Comparison of ENCODE assay signal across 8 cellular contexts in genomic region chr14:67694791-67695393, GRCh38. TPM values are rescaled to one million over a fixed set of nuclear protein-coding genes. Genes with fewer than 3 reads are reported as not detected.
DNase-seq lines count a peak whose midpoint lies in the region; ATAC-seq and TF ChIP-seq lines count a peak whose summit lies in the region.

No MANE protein-coding gene starts in this region.

- H3K4me1 ChIP-seq in OCI-LY7 (ENCODE audit: insufficient read depth, low read length, poor library complexity, severe bottlenecking) (peaks cover 5% of the 10 kb centered on the region), esophagus squamous epithelium (peaks cover 0 to 33% (median 8%) of the 10 kb centered on the region in 3 donors)
- H3K4me1 ChIP-seq in naive thymus-derived CD4-positive, alpha-beta T cell (ENCODE audit: control insufficient read depth in 2 of 2, insufficient read depth in 2 of 2, low read length in 2 of 2) = peaks cover 0 to 3% of the 10 kb centered on the region in 2 donors

- 0 to 1% methylated on average over 16 to 21 of the region's 21 CpGs for WGBS in esophagus squamous epithelium, 2 donors

- peak overlapping the region; percentile 72 for H2AFZ ChIP-seq in OCI-LY7 (ENCODE audit: low read length)

- TF ChIP-seq CTCF in OCI-LY7 (conservative IDR thresholded peaks at IDR 0.05; ENCODE audit: low read length) = no peak
- TF ChIP-seq CTCF in esophagus squamous epithelium (IDR thresholded peaks at IDR 0.05) = no peak

- H3K27me3 Mint-ChIP-seq in naive thymus-derived CD4-positive, alpha-beta T cell = no peaks in the 10 kb centered on the region

- ATAC-seq in GM21526 (IDR thresholded peaks at IDR 0.05; ENCODE audit: low FRiP score, unreplicated experiment) = peak; percentile 84
- peak; percentile 78 for ATAC-seq in naive thymus-derived CD4-positive, alpha-beta T cell

- no peaks in the 10 kb centered on the region for H4K20me1 ChIP-seq in OCI-LY7 (ENCODE audit: insufficient read depth, low read length)

- H3K79me2 ChIP-seq in OCI-LY7 (ENCODE audit: insufficient read depth, low read depth, low read length) = peaks cover 25% of the 10 kb centered on the region; the same call in 1 of the 2 replicates

- H3K27ac Mint-ChIP-seq in naive thymus-derived CD4-positive, alpha-beta T cell = peak overlapping the region; percentile 66 to 95 (median 87)

- peak in 3 of 4 donors; percentile 33 to 41 (median 35) for TF ChIP-seq POLR2A in esophagus squamous epithelium (IDR thresholded peaks at IDR 0.05)

- intact Hi-C loops in OCI-LY7 (cut with micrococcal nuclease; ENCODE audit: unreplicated experiment) (loop anchor here (2.0 kb wide), 1 partner anchor 20 kb away; the partner anchor contains the start of gene VTI1B), esophagus squamous epithelium (cut with DNase I) (no loop called here)
- intact Hi-C loops in naive thymus-derived CD4-positive, alpha-beta T cell (cut with micrococcal nuclease) = loop anchor here (1.0 to 10.0 kb wide), 15 partner anchors 9 to 1703 kb away; partner anchors contain the start of genes PIGH (in 2 of the 2), VTI1B (in 2 of the 2), ARG2 (in 1 of the 2) and ATP6V1D (in 1 of the 2)

- no peaks in the 10 kb centered on the region for H3K9me2 ChIP-seq in OCI-LY7 (ENCODE audit: insufficient read depth, low read length)

- H3K36me3 ChIP-seq in OCI-LY7 (ENCODE audit: insufficient read depth, low read length) (peaks cover 37% of the 10 kb centered on the region), esophagus squamous epithelium (peaks cover 3 to 27% (median 10%) of the 10 kb centered on the region in 3 donors)
- H3K36me3 ChIP-seq in naive thymus-derived CD4-positive, alpha-beta T cell (ENCODE audit: control insufficient read depth in 2 of 3, insufficient read depth in 3 of 3, low read length in 3 of 3) = peaks cover 0 to 26% (median 4%) of the 10 kb centered on the region in 3 experiments

- peaks cover 12 to 32% (median 21%) of the 10 kb centered on the region in 7 donors for H3K4me1 Mint-ChIP-seq in naive thymus-derived CD4-positive, alpha-beta T cell

- H3K4me2 ChIP-seq in OCI-LY7 (ENCODE audit: low read length) = peak overlapping the region; percentile 85

- BruUV-seq in OCI-LY7 (replicated peaks; lab: Mats Ljungman, UMichigan) = TSS peak; percentile 67

- H3K9me3 ChIP-seq in OCI-LY7 (ENCODE audit: low read length) (no peaks in the 10 kb centered on the region), esophagus squamous epithelium (no peaks in the 10 kb centered on the region)
- no peaks in the 10 kb centered on the region for H3K9me3 ChIP-seq in naive thymus-derived CD4-positive, alpha-beta T cell (ENCODE audit: control insufficient read depth in 2 of 3, low read length in 3 of 3)

- H3K4me3 Mint-ChIP-seq in naive thymus-derived CD4-positive, alpha-beta T cell = peak overlapping the region; percentile 87 to 98 (median 92)

- no peaks in the 10 kb centered on the region for H3K27me3 ChIP-seq in esophagus squamous epithelium
- H3K27me3 ChIP-seq in naive thymus-derived CD4-positive, alpha-beta T cell (ENCODE audit: control insufficient read depth in 2 of 2, insufficient read depth in 2 of 2, low read length in 2 of 2) = no peaks in the 10 kb centered on the region

- H3K4me3 ChIP-seq in OCI-LY7 (ENCODE audit: low read depth, low read length, poor library complexity, severe bottlenecking) (peak overlapping the region; percentile 96), esophagus squamous epithelium (peak overlapping the region; percentile 78 to 91 (median 90))
- H3K4me3 ChIP-seq in naive thymus-derived CD4-positive, alpha-beta T cell (ENCODE audit: low read length) = peak overlapping the region; percentile 88

- H3K27ac ChIP-seq in OCI-LY7 (ENCODE audit: low read depth, low read length, poor library complexity, severe bottlenecking) = peak overlapping the region; percentile 58
- peak overlapping the region; percentile 80 to 96 (median 92) for H3K27ac ChIP-seq in esophagus squamous epithelium
- H3K27ac ChIP-seq in naive thymus-derived CD4-positive, alpha-beta T cell (ENCODE audit: low read depth, low read length) = peak overlapping the region; percentile 75

- H3K9me3 Mint-ChIP-seq in naive thymus-derived CD4-positive, alpha-beta T cell = no peaks in the 10 kb centered on the region

- H3K36me3 Mint-ChIP-seq in naive thymus-derived CD4-positive, alpha-beta T cell = peaks cover 6 to 24% (median 10%) of the 10 kb centered on the region in 5 donors

- POLR2A ChIA-PET in OCI-LY7 (lab: Charles Lee) = interaction anchor here (0.8 to 1.8 kb wide), 7 partner anchors 9 to 95 kb away, joined by 3 to 5 read pairs (median 4); partner anchors contain the start of gene PIGH
- POLR2A ChIA-PET in naive thymus-derived CD4-positive, alpha-beta T cell (lab: Charles Lee) = interaction anchor here (0.6 to 2.7 kb wide), 8 partner anchors 10 to 528 kb away, joined by 3 to 14 read pairs (median 6); partner anchors contain the start of genes ATP6V1D, EIF2S1, PIGH and VTI1B

- DNase-seq in DMS114 treated with DMSO at 0.1 percent for 48 hours (lab: John Stamatoyannopoulos, UW; ENCODE audit: unreplicated experiment) (peak; percentile 33), HuH-7 (ENCODE audit: low spot score) (peak; percentile 73), OCI-LY7 (ENCODE audit: low spot score) (peak; percentile 81), esophagus squamous epithelium (lab: John Stamatoyannopoulos, UW) (no peak)
- DNase-seq in activated T-cell treated with anti-CD3 and anti-CD28 coated beads, Interleukin-2, amount 50 U/mL, for 1 hour = peak; percentile 58
- peak; percentile 9 to 72 (median 51) for DNase-seq in naive thymus-derived CD4-positive, alpha-beta T cell
- DNase-seq in stimulated activated naive CD4-positive, alpha-beta T cell treated with Interleukin-2 at 50 U/mL for 16 hours (lab: John Stamatoyannopoulos, UW) = peak; percentile 73

- CTCF ChIA-PET in OCI-LY7 (lab: Charles Lee; ENCODE audit: unreplicated experiment) = interaction anchor here (1.0 to 1.1 kb wide), 3 partner anchors 9 to 95 kb away, joined by 3 to 5 read pairs (median 4); partner anchors contain the start of gene PIGH
- CTCF ChIA-PET in naive thymus-derived CD4-positive, alpha-beta T cell (lab: Charles Lee) = interaction anchor here (1.0 to 5.7 kb wide), 3 partner anchors 9 to 268 kb away, joined by 5 to 28 read pairs (median 5); no protein-coding TSS in a partner anchor

RNA-seq across cellular contexts. Expression of gene RDH11, which starts 0.7 kb away (rescaled TPM):
- 31.1 and 32.0 TPM in 2 replicates for total RNA-seq in OCI-LY7 (2014; rRNA removed; shearing (Covaris generic))
- total RNA-seq in OCI-LY7 (2022) (33.6 and 37.7 TPM in 2 replicates), esophagus squamous epithelium (10 to 100 TPM; 35.6 to 74.6 (median 48.0) TPM)
- total RNA-seq in naive thymus-derived CD4-positive, alpha-beta T cell = 10 to 100 TPM; 22.3 to 44.5 (median 42.6) TPM
- 10 to 100 TPM; 85.4 to 96.8 TPM for polyA plus RNA-seq in naive thymus-derived CD4-positive, alpha-beta T cell

RNA-seq across cellular contexts. Expression of gene RDH12, which starts 6.8 kb away (rescaled TPM):
- not detected in 2 replicates for total RNA-seq in OCI-LY7 (2014; rRNA removed; shearing (Covaris generic))
- total RNA-seq in OCI-LY7 (2022) = not detected in 2 replicates
- 10 to 100 TPM in 3 of 4 donors, 1 to 10 TPM in 1; 4.0 to 35.3 (median 29.4) TPM for total RNA-seq in esophagus squamous epithelium
- not detected for total RNA-seq in naive thymus-derived CD4-positive, alpha-beta T cell
- under 1 TPM; 0.10 to 0.31 TPM for polyA plus RNA-seq in naive thymus-derived CD4-positive, alpha-beta T cell

RNA-seq across cellular contexts. Expression of gene VTI1B, which starts 20.5 kb away (rescaled TPM):
- 41.5 and 50.5 TPM in 2 replicates for total RNA-seq in OCI-LY7 (2014; rRNA removed; shearing (Covaris generic))
- total RNA-seq in OCI-LY7 (2022) = 80.2 and 93.3 TPM in 2 replicates
- 10 to 100 TPM; 41.3 to 57.7 (median 52.3) TPM for total RNA-seq in esophagus squamous epithelium
- total RNA-seq in naive thymus-derived CD4-positive, alpha-beta T cell = 10 to 100 TPM; 49.2 to 82.4 (median 65.9) TPM
- 10 to 100 TPM; 53.7 to 99.7 TPM for polyA plus RNA-seq in naive thymus-derived CD4-positive, alpha-beta T cell

Comparison
In these comparisons a context has a peak if more than half of its experiments do, and no peak if none do; other contexts are left out.
1. RNA of gene RDH12, which starts 6.8 kb away (total RNA-seq): 4.0 to 35.3 TPM in esophagus squamous epithelium; not detected in OCI-LY7 and not detected in naive thymus-derived CD4-positive, alpha-beta T cell; every median in the first group is over 4 times any median in the second.
2. Peak in every context shown above with its lines, with median percentiles within 50 percentile points of each other: H3K27ac ChIP-seq and H3K4me3 ChIP-seq.